Comparison of ENCODE assay signal across 10 cellular contexts in genomic region chr1:172531412-172531811, GRCh38. TPM values are rescaled to one million over a fixed set of nuclear protein-coding genes. Genes with fewer than 3 reads are reported as not detected.
DNase-seq lines count a peak whose midpoint lies in the region; ATAC-seq, FAIRE-seq and TF ChIP-seq lines count a peak whose summit lies in the region.
"Had no signal": no experiment of that assay in that cellular context is flagged by ENCODE, and none has a peak within 500 bp of the region (broad histone marks: within the 10 kb centered on the region; RNA-seq: fewer than 3 reads in every experiment).

No MANE protein-coding gene starts in this region.

- peaks cover 31% of the 10 kb centered on the region for H3K4me1 Mint-ChIP-seq in mesothelial cell of epicardium

- H3K36me3 ChIP-seq in cardiac muscle cell, result no peaks in the 10 kb centered on the region
- no peaks in the 10 kb centered on the region for H3K36me3 ChIP-seq in K562 (ENCODE audit: control insufficient read depth, insufficient read depth, low read length)
- no peaks in the 10 kb centered on the region for H3K36me3 ChIP-seq in upper lobe of right lung

- no peak for FAIRE-seq in K562 (lab: Jason Lieb, UNC)

- H3K36me3 Mint-ChIP-seq in mesothelial cell of epicardium, result no peaks in the 10 kb centered on the region

- H3K27me3 ChIP-seq in cardiac muscle cell (peaks cover 6% of the 10 kb centered on the region), K562 (ENCODE audit: control insufficient read depth in 2 of 2, insufficient read depth in 2 of 2, low read length in 2 of 2) (no peaks in the 10 kb centered on the region), upper lobe of right lung (no peaks in the 10 kb centered on the region)

- TF ChIP-seq EP300 in K562 (IDR thresholded peaks at IDR 0.05; ENCODE audit: low read length), result no peak

- no TSS peak for BruUV-seq in K562 (replicated peaks; lab: Mats Ljungman, UMichigan)

- H3K4me2 ChIP-seq in K562 (ENCODE audit: insufficient read depth, low read length), result peak overlapping the region; percentile 98

- DNase-seq in cardiac muscle cell (ENCODE audit: low read depth in 1 of 2, low spot score in 1 of 2), result no peak
- no peak for DNase-seq in Right ventricle myocardium inferior (ENCODE audit: missing footprints)
- no peak for DNase-seq in K562 (ENCODE audit: extremely low read depth in 1 of 4, low spot score in 3 of 4)
- DNase-seq in mesothelial cell of epicardium (ENCODE audit: low spot score in 2 of 2, unreplicated experiment in 2 of 2), result no peak
- DNase-seq in upper lobe of right lung, result no peak
- DNase-seq in NCI-H1930 (lab: John Stamatoyannopoulos, UW), result no peak
- no peak for DNase-seq in activated CD8-positive, alpha-beta memory T cell treated with anti-CD3 and anti-CD28 coated beads, Interleukin-2, amount 50 U/mL, for 48 hours
- DNase-seq: DMS79 treated with DMSO at 0.1 percent for 48 hours; stimulated activated CD4-positive, alpha-beta T cell treated with anti-CD3 and anti-CD28 coated beads, Interleukin-12 subunit alpha, Interleukin-12 subunit beta, amount 100 ng/mL, for 4 hours had no signal

- H3K4me1 ChIP-seq in cardiac muscle cell (ENCODE audit: low read depth), result peaks cover 25% of the 10 kb centered on the region
- peaks cover 3 to 39% of the 10 kb centered on the region in 2 experiments; a peak in 3 of 5 replicates for H3K4me1 ChIP-seq in K562 (replicated peaks in 1 of 2; ENCODE audit: control insufficient read depth in 2 of 2, insufficient read depth in 2 of 2, low read length in 2 of 2)
- peaks cover 26% of the 10 kb centered on the region for H3K4me1 ChIP-seq in upper lobe of right lung

- H3K9me1 ChIP-seq in K562 (ENCODE audit: control insufficient read depth, insufficient read depth, low read length), result no peaks in the 10 kb centered on the region

- H3K27me3 Mint-ChIP-seq in mesothelial cell of epicardium (ENCODE audit: low read depth), result no peaks in the 10 kb centered on the region

- H3K27ac ChIP-seq in cardiac muscle cell, result no peak overlapping the region
- peak overlapping the region; percentile 99; the same call in 2 of the 3 replicates for H3K27ac ChIP-seq in K562 (ENCODE audit: extremely low read depth, low read depth, low read length)
- H3K27ac ChIP-seq in upper lobe of right lung, result peak overlapping the region; percentile 99

- no peak for TF ChIP-seq RAD21 in K562 (CRISPR knock-in tag; conservative IDR thresholded peaks at IDR 0.05 in 1 of 2, IDR thresholded peaks at IDR 0.05 in 1 of 2)

- peak overlapping the region; percentile 100 for H2AFZ ChIP-seq in K562 (ENCODE audit: low read depth, low read length)

- peaks cover 33% of the 10 kb centered on the region for H3K79me2 ChIP-seq in K562 (ENCODE audit: control insufficient read depth, insufficient read depth, low read length)

- H3K9ac ChIP-seq in K562 (ENCODE audit: insufficient read depth in 1 of 2, low read depth in 2 of 2, low read length in 2 of 2), result peak overlapping the region in 1 of 2 experiments; percentile 96; a peak in 2 of 4 replicates

- peak overlapping the region; percentile 89 for H3K4me3 Mint-ChIP-seq in mesothelial cell of epicardium

- intact Hi-C loops in Right ventricle myocardium inferior (cut with DNase I), result loop anchor here (5.0 to 10.0 kb wide), 3 partner anchors 64 to 1493 kb away; partner anchors contain the start of genes PRDX6 and RC3H1
- intact Hi-C loops in K562 (cut with micrococcal nuclease), result no loop called here
- intact Hi-C loops in upper lobe of right lung (cut with DNase I), result no loop called here

- no peaks in the 10 kb centered on the region for H3K9me3 Mint-ChIP-seq in mesothelial cell of epicardium

- H3K27ac Mint-ChIP-seq in mesothelial cell of epicardium, result peak overlapping the region; percentile 100

- CTCF ChIA-PET in K562 (lab: Yijun Ruan, JAX; ENCODE audit: low intra/inter-chr PET ratio), result no interaction called here

- POLR2A ChIA-PET in K562 (lab: Yijun Ruan, JAX), result interaction anchor here (0.9 to 3.4 kb wide), 3 partner anchors 12 to 21 kb away, joined by 4 to 37 read pairs (median 5); no protein-coding TSS in a partner anchor

- no peak for TF ChIP-seq POLR2A in K562 (conservative IDR thresholded peaks at IDR 0.05)

- WGBS in K562 (ENCODE audit: insufficient coverage, low coverage, missing lambda C conversion rate), result 2% methylated on average over 2 of the region's 2 CpGs

- in situ Hi-C loops in K562 (cut with MboI), result no loop called here

- H3K4me3 ChIP-seq in cardiac muscle cell, result peak overlapping the region; percentile 63
- H3K4me3 ChIP-seq in K562, result peak overlapping the region; percentile 59
- H3K4me3 ChIP-seq in upper lobe of right lung, result peak overlapping the region; percentile 93

- H3K9me3 ChIP-seq in cardiac muscle cell (ENCODE audit: low read depth) (no peaks in the 10 kb centered on the region), K562 (replicated peaks; ENCODE audit: control insufficient read depth, insufficient read depth, low read depth, low read length) (no peaks in the 10 kb centered on the region), upper lobe of right lung (no peaks in the 10 kb centered on the region)

- peaks cover 7% of the 10 kb centered on the region; the same call in 1 of the 2 replicates for H4K20me1 ChIP-seq in K562 (replicated peaks; ENCODE audit: control insufficient read depth, insufficient read depth, low read length)

- TF ChIP-seq CTCF in cardiac muscle cell (IDR thresholded peaks at IDR 0.05; ENCODE audit: low read depth, low read length) (no peak), K562 (IDR thresholded peaks at IDR 0.05 in 2 of 3, conservative IDR thresholded peaks at IDR 0.05 in 1 of 3; ENCODE audit: insufficient read depth in 2 of 3, low read depth in 1 of 3, low read length in 3 of 3) (no peak), mesothelial cell of epicardium (IDR thresholded peaks at IDR 0.05; ENCODE audit: unreplicated experiment) (no peak), upper lobe of right lung (IDR thresholded peaks at IDR 0.05) (no peak)

- no peak for ATAC-seq in Right ventricle myocardium inferior
- no peak for ATAC-seq in K562
- no peak for ATAC-seq in upper lobe of right lung
- no peak for ATAC-seq in HG03520 (IDR thresholded peaks at IDR 0.05; ENCODE audit: unreplicated experiment)

TF ChIP-seq in K562, 482 proteins besides CTCF, POLR2A, EP300 and RAD21 (continues in another document):
- TF ChIP-seq ASH1L (IDR thresholded peaks at IDR 0.05; ENCODE audit: borderline replicate concordance, low read depth, partially characterized antibody) (no peak), ADNP (tag; IDR thresholded peaks at IDR 0.05) (no peak), CEBPG (CRISPR knock-in tag; IDR thresholded peaks at IDR 0.05) (no peak), CEBPG (tag; conservative IDR thresholded peaks at IDR 0.05 in 1 of 2, IDR thresholded peaks at IDR 0.05 in 1 of 2) (no peak), ZNF146 (CRISPR knock-in tag; IDR thresholded peaks at IDR 0.05; ENCODE audit: unreplicated experiment) (no peak), NFXL1 (CRISPR knock-in tag; IDR thresholded peaks at IDR 0.05) (0 out of 2 replicates have a peak, but pooled peaks have one; percentile 28), PREB (CRISPR knock-in tag; IDR thresholded peaks at IDR 0.05) (0 out of 2 replicates have a peak, but pooled peaks have one; percentile 1), GATAD2B (IDR thresholded peaks at IDR 0.05; ENCODE audit: borderline replicate concordance) (no peak), PTRF (tag; IDR thresholded peaks at IDR 0.05) (no peak)
- TF ChIP-seq, protein P1, sequence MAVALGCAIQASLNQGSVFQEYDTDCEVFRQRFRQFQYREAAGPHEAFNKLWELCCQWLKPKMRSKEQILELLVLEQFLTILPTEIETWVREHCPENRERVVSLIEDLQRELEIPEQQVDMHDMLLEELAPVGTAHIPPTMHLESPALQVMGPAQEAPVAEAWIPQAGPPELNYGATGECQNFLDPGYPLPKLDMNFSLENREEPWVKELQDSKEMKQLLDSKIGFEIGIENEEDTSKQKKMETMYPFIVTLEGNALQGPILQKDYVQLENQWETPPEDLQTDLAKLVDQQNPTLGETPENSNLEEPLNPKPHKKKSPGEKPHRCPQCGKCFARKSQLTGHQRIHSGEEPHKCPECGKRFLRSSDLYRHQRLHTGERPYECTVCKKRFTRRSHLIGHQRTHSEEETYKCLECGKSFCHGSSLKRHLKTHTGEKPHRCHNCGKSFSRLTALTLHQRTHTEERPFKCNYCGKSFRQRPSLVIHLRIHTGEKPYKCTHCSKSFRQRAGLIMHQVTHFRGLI (CRISPR knock-in tag; IDR thresholded peaks at IDR 0.05), result no peak

RNA-seq across cellular contexts. Expression of gene SUCO, which starts 1.5 kb away (rescaled TPM):
- total RNA-seq in cardiac muscle cell (41.4 and 48.6 TPM in 2 replicates), Right ventricle myocardium inferior (17.9 TPM), K562 (2014; rRNA removed) (9.1 and 9.4 TPM in 2 replicates), K562 (2014; rRNA removed; fragmentation: Illumina TruSeq; extraction: Trizol) (19.2 and 22.3 TPM in 2 replicates), K562 (2015; rRNA removed; fragmentation: Illumina TruSeq; extraction: Trizol) (18.8 and 20.6 TPM in 2 replicates), K562 (2021) (15.9 and 18.5 TPM in 2 replicates), mesothelial cell of epicardium (119 to 122 TPM (median 120 TPM) in 3 replicates), upper lobe of right lung (34.1 TPM)
- polyA plus RNA-seq in cardiac muscle cell (23.0 and 28.9 TPM in 2 replicates), K562 (2011; rRNA removed) (15.7 and 15.9 TPM in 2 replicates), K562 (2014; fragmentation: Illumina TruSeq; extraction: Trizol) (11.5 and 14.3 TPM in 2 replicates), K562 (2014; fragmentation: Nextera tagmentation; extraction: Ambion mirVana) (1 to 10 TPM; 2.5 to 3.6 TPM), K562 (2014; rRNA removed) (8.0 and 10.7 TPM in 2 replicates)
- total RNA-seq in K562 (2011; cell fraction: chromatin; rRNA removed; ENCODE audit: low replicate concordance), result 40.3 and 147 TPM in 2 replicates
- total RNA-seq in K562 (2011; cell fraction: nucleolus; rRNA removed), result 13.8 and 22.6 TPM in 2 replicates
- 55.4 and 77.5 TPM in 2 replicates for total RNA-seq in K562 (2011; cell fraction: nucleoplasm; rRNA removed)
- polyA plus RNA-seq in K562 (2011; cell fraction: cytosol; rRNA removed), result 1.8 and 4.8 TPM in 2 replicates
- polyA plus RNA-seq in K562 (2011; cell fraction: nucleus; rRNA removed), result 13.8 and 22.3 TPM in 2 replicates
- polyA plus RNA-seq in K562 (2012), result 9.6 and 12.5 TPM in 2 replicates
- polyA minus RNA-seq in K562 (2011; rRNA and poly(A)+ RNA removed), result 39.5 and 71.3 TPM in 2 replicates
- polyA minus RNA-seq in K562 (2011; cell fraction: cytosol; rRNA and poly(A)+ RNA removed), result 17.1 and 19.9 TPM in 2 replicates
- 35.9 and 73.6 TPM in 2 replicates for polyA minus RNA-seq in K562 (2011; cell fraction: nucleus; rRNA and poly(A)+ RNA removed)
